ENCODE assay signal across 23 cellular contexts in the genomic region with DNA sequence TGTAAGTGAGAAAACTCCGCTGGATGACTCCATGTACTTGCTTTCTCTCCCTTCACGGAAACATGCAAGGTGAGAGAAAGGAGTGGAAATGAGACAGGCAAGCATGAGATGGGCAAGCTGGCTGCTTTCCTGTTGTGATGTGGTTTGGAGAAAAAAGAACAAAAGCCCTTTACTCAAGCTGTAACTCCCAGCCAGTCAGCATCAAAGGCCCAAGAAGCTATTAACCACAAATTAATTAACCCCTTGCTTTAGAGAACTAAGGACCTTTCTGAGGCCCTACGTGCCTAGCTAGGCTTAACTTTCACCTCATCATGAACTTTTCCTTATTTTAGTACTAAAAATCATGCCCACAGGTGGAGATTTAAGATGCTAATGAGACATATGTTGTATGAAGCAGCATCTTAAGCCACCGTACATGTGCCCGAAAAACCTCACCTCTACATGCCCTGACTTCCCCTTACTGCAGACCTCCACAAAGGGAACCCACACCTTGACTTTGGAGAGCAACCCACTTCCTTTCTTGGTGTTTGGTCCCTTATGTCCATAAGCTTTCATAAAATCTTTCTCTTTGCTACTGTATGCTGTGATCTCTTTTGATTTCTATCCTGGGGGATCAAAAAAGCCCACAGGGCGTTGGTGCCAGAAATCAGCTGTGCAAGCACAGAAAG.
DNase-seq lines count a peak whose midpoint lies in the region; ATAC-seq and TF ChIP-seq lines count a peak whose summit lies in the region.
"Had no signal": no experiment of that assay in that cellular context is flagged by ENCODE, and none has a peak within 500 bp of the region (broad histone marks: within the 10 kb centered on the region; RNA-seq: fewer than 3 reads in every experiment).

No MANE protein-coding gene starts in this region.

- DNase-seq in activated CD4-positive, CD25-positive, alpha-beta regulatory T cell (lab: John Stamatoyannopoulos, UW) = no peak
- no peak for DNase-seq in CD4-positive, alpha-beta T cell
- DNase-seq in SW480 (ENCODE audit: low spot score) = peak; percentile 89
- no peak for DNase-seq in effector memory CD4-positive, alpha-beta T cell
- no peak for DNase-seq in erythroblast (lab: John Stamatoyannopoulos, UW)
- no peak for DNase-seq in DMS114 treated with DMSO at 0.1 percent for 48 hours (lab: John Stamatoyannopoulos, UW; ENCODE audit: unreplicated experiment)
- DNase-seq in 8988T = no peak
- DNase-seq: brain microvascular endothelial cell, cortex of kidney, foreskin fibroblast, hippocampal formation, kidney, NCI-H1694, NCI-H774, SHP77 treated with DMSO at 0.1 percent for 48 hours, upper lobe of left lung, WERI-Rb-1 had no signal

- H3K4me1 ChIP-seq in effector memory CD4-positive, alpha-beta T cell (ENCODE audit: control insufficient read depth, insufficient read depth, low read length, poor library complexity, severe bottlenecking) = peaks cover 30% of the 10 kb centered on the region
- H3K4me1 ChIP-seq: parathyroid adenoma had no signal

- no peaks in the 10 kb centered on the region for H3K9me3 Mint-ChIP-seq in CD4-positive, alpha-beta T cell
- H3K9me3 Mint-ChIP-seq: IgD-negative memory B cell had no signal

- H3K9me3 ChIP-seq in CD4-positive, alpha-beta T cell (ENCODE audit: control insufficient read depth, low read length) = no peaks in the 10 kb centered on the region
- no peaks in the 10 kb centered on the region for H3K9me3 ChIP-seq in effector memory CD4-positive, alpha-beta T cell (ENCODE audit: control insufficient read depth, low read length)
- H3K9me3 ChIP-seq: upper lobe of left lung had no signal

- peak overlapping the region; percentile 28 for H3K27ac Mint-ChIP-seq in CD4-positive, alpha-beta T cell

- POLR2A ChIA-PET in CD4-positive, alpha-beta T cell (lab: Charles Lee) = interaction anchor here (1.3 kb wide), 1 partner anchor 50 kb away, joined by 4 read pairs; no protein-coding TSS in a partner anchor

- no peaks in the 10 kb centered on the region for H3K36me3 Mint-ChIP-seq in CD4-positive, alpha-beta T cell (ENCODE audit: low read depth)

- peak overlapping the region; percentile 14 for H3K4me3 Mint-ChIP-seq in CD4-positive, alpha-beta T cell

- CTCF ChIA-PET in CD4-positive, alpha-beta T cell (lab: Charles Lee) = interaction anchor here (0.6 to 1.1 kb wide), 2 partner anchors 48 to 700 kb away, joined by 3 read pairs; no protein-coding TSS in a partner anchor

- peak; percentile 21 to 27 for ATAC-seq in activated CD4-positive, CD25-positive, alpha-beta regulatory T cell treated with anti-CD3 and anti-CD28 coated beads, Interleukin-2, amount 50 U/mL, for 24 hours
- ATAC-seq in CD4-positive, alpha-beta T cell (ENCODE audit: poor library complexity) = peak; percentile 40
- ATAC-seq: sciatic nerve had no signal

- no peak overlapping the region for H3K27ac ChIP-seq in CD4-positive, alpha-beta T cell (ENCODE audit: low read depth, low read length)
- no peak overlapping the region for H3K27ac ChIP-seq in effector memory CD4-positive, alpha-beta T cell (ENCODE audit: insufficient read depth, low read length, poor library complexity, severe bottlenecking)
- H3K27ac ChIP-seq: 22Rv1, brain microvascular endothelial cell, parathyroid adenoma, upper lobe of left lung, WERI-Rb-1 had no signal

- no peak for TF ChIP-seq POLR2A in erythroblast (IDR thresholded peaks at IDR 0.05; ENCODE audit: low read length)

- intact Hi-C loops in CD4-positive, alpha-beta T cell (cut with DNase I, micrococcal nuclease) = no loop called here

- peaks cover 13% of the 10 kb centered on the region for H3K27me3 ChIP-seq in CD4-positive, alpha-beta T cell (ENCODE audit: control insufficient read depth, insufficient read depth, low read length)
- no peaks in the 10 kb centered on the region for H3K27me3 ChIP-seq in effector memory CD4-positive, alpha-beta T cell (replicated peaks; ENCODE audit: control insufficient read depth, insufficient read depth, low read length, poor library complexity, severe bottlenecking)

- H3K27me3 Mint-ChIP-seq in CD4-positive, alpha-beta T cell = peaks cover 52% of the 10 kb centered on the region

- H3K4me1 Mint-ChIP-seq in CD4-positive, alpha-beta T cell (ENCODE audit: low read depth) = peaks cover 40% of the 10 kb centered on the region

- H3K36me3 ChIP-seq in effector memory CD4-positive, alpha-beta T cell (ENCODE audit: control insufficient read depth, insufficient read depth, low read length) = no peaks in the 10 kb centered on the region
- H3K36me3 ChIP-seq: brain microvascular endothelial cell, upper lobe of left lung, WERI-Rb-1 had no signal

- TF ChIP-seq CTCF in CD4-positive, alpha-beta T cell (IDR thresholded peaks at IDR 0.05) = no peak

- peak overlapping the region; percentile 10 for H3K4me3 ChIP-seq in effector memory CD4-positive, alpha-beta T cell (ENCODE audit: insufficient read depth, low read depth, low read length, poor library complexity, severe bottlenecking)
- H3K4me3 ChIP-seq: lung, upper lobe of left lung had no signal
